Comparison of ENCODE assay signal across 26 cellular contexts in genomic region chr5:56108212-56108611, GRCh38.
DNase-seq lines count a peak whose midpoint lies in the region; ATAC-seq, FAIRE-seq and TF ChIP-seq lines count a peak whose summit lies in the region.
"Had no signal": no experiment of that assay in that cellular context is flagged by ENCODE, and none has a peak within 500 bp of the region (broad histone marks: within the 10 kb centered on the region; RNA-seq: fewer than 3 reads in every experiment).

No MANE protein-coding gene starts in this region.

- H3K4me1 Mint-ChIP-seq in activated naive CD4-positive, alpha-beta T cell treated with anti-CD3 and anti-CD28 coated beads, Interleukin-2, amount 50 U/mL, for 24 hours, result peaks cover 75% of the 10 kb centered on the region

- H3K23ac ChIP-seq in IMR-90 (ENCODE audit: low read depth, low read length), result 0 out of 2 replicates have a peak overlapping the region, but pooled peaks have one; percentile 15

- TF ChIP-seq RAD21 in IMR-90 (IDR thresholded peaks at IDR 0.05; ENCODE audit: low read length), result no peak

- FAIRE-seq in endothelial cell of umbilical vein (lab: Jason Lieb, UNC), result peak; percentile 60
- FAIRE-seq: G401.6 had no signal

- H3K27ac Mint-ChIP-seq in activated naive CD4-positive, alpha-beta T cell treated with anti-CD3 and anti-CD28 coated beads, Interleukin-2, amount 50 U/mL, for 24 hours, result peak overlapping the region; percentile 88
- H3K27ac Mint-ChIP-seq: progenitor cell of endocrine pancreas, type B pancreatic cell had no signal

- H3K79me2 ChIP-seq in endothelial cell of umbilical vein (ENCODE audit: control insufficient read depth, insufficient read depth, low read length), result no peaks in the 10 kb centered on the region

- no peak overlapping the region for H3K18ac ChIP-seq in IMR-90 (ENCODE audit: low read depth, low read length)

- no peaks in the 10 kb centered on the region for H3K79me1 ChIP-seq in IMR-90 (ENCODE audit: low read depth in 1 of 2, low read length in 2 of 2)

- intact Hi-C loops in IMR-90 (cut with micrococcal nuclease), result no loop called here
- intact Hi-C loops in endothelial cell of umbilical vein (cut with micrococcal nuclease), result no loop called here

- dilution Hi-C loops in IMR-90 (cut with HindIII; ENCODE audit: low sequenced_read_pairs, unreplicated experiment), result no loop called here
- dilution Hi-C loops in endothelial cell of umbilical vein (cut with MboI; ENCODE audit: extremely low pct_ligation_motif_present, low sequenced_read_pairs), result no loop called here

- peak overlapping the region; percentile 63 for H2AFZ ChIP-seq in IMR-90 (replicated peaks; ENCODE audit: low read length, poor library complexity)
- peak overlapping the region; percentile 64 for H2AFZ ChIP-seq in endothelial cell of umbilical vein (ENCODE audit: low read depth, low read length)

- H2BK15ac ChIP-seq in IMR-90 (ENCODE audit: low read depth, low read length), result 0 out of 3 replicates have a peak overlapping the region, but pooled peaks have one; percentile 44

- TF ChIP-seq CTCF in IMR-90 (conservative IDR thresholded peaks at IDR 0.05; ENCODE audit: low read depth, low read length) (no peak), endothelial cell of umbilical vein (IDR thresholded peaks at IDR 0.05; ENCODE audit: extremely low read depth in 1 of 2, insufficient read depth in 1 of 2, low read depth in 1 of 2, low read length in 2 of 2) (no peak)

- H2AK9ac ChIP-seq in IMR-90 (replicated peaks; ENCODE audit: low read depth, low read length, poor library complexity), result peak overlapping the region; percentile 50

- no peak for DNase-seq in activated naive CD4-positive, alpha-beta T cell treated with Interleukin-2 at 50 U/mL for 16 hours
- DNase-seq in IMR-90 (no peak), endothelial cell of umbilical vein (ENCODE audit: low read depth, low spot score) (peak; percentile 94), pulmonary artery endothelial cell (ENCODE audit: low read depth, low spot score) (peak; percentile 84), caudate nucleus (lab: John Stamatoyannopoulos, UW) (no peak)
- DNase-seq: activated T-cell treated with anti-CD3 and anti-CD28 coated beads, Interleukin-2, amount 50 U/mL, for 48 hours; Caco-2; effector CD4-positive, alpha-beta T cell; hippocampal formation; left cardiac atrium; MG63; NCI-H1105 treated with DMSO at 0.1 percent for 48 hours; NCI-H1930; NCI-H524; nucleus accumbens; stimulated activated CD4-positive, alpha-beta T cell treated with anti-CD3 and anti-CD28 coated beads, Interleukin-4, amount 100 ng/mL, for 24 hours had no signal

- H4K8ac ChIP-seq in IMR-90 (ENCODE audit: low read depth in 2 of 2, low read length in 2 of 2), result peak overlapping the region in 1 of 2 experiments; percentile 15; a peak in 1 of 4 replicates

- H3K27ac ChIP-seq in IMR-90 (ENCODE audit: insufficient read depth, low read length), result no peak overlapping the region
- no peak overlapping the region for H3K27ac ChIP-seq in endothelial cell of umbilical vein (ENCODE audit: insufficient read depth, low read depth, low read length)
- H3K27ac ChIP-seq in caudate nucleus (ENCODE audit: low read depth, low read length), result no peak overlapping the region
- H3K27ac ChIP-seq: BLaER1 treated with 17β-estradiol and CSF1 and Interleukin-3, amounts not matched to agents 10 nM and 100 nM; breast epithelium; KMS-11 had no signal

- H3K4me3 ChIP-seq in IMR-90 (ENCODE audit: insufficient read depth, low read depth, low read length) (no peak overlapping the region), endothelial cell of umbilical vein (replicated peaks in 1 of 3; ENCODE audit: insufficient read depth in 1 of 3, low read depth in 1 of 3, low read length in 3 of 3) (no peak overlapping the region)
- H3K4me3 ChIP-seq: BLaER1 treated with 17β-estradiol and CSF1 and Interleukin-3, amounts not matched to agents 10 nM and 100 nM; breast epithelium; HAP-1; MG63 had no signal

- CTCF ChIA-PET in IMR-90 (lab: Yijun Ruan, JAX) (no interaction called here), endothelial cell of umbilical vein (lab: Charles Lee) (interaction anchor here (1.0 to 1.7 kb wide), 2 partner anchors 18 to 118 kb away, joined by 3 read pairs; no protein-coding TSS in a partner anchor)

- H3K4me1 ChIP-seq in IMR-90 (ENCODE audit: control insufficient read depth, insufficient read depth, low read length) (peaks cover 9% of the 10 kb centered on the region), endothelial cell of umbilical vein (ENCODE audit: control insufficient read depth, extremely low read depth, insufficient read depth, low read length) (peaks cover 5% of the 10 kb centered on the region)
- H3K4me1 ChIP-seq: breast epithelium had no signal

- H4K20me1 ChIP-seq in IMR-90 (ENCODE audit: insufficient read depth, low read length) (no peaks in the 10 kb centered on the region), endothelial cell of umbilical vein (replicated peaks; ENCODE audit: control insufficient read depth, extremely low read depth, insufficient read depth, low read length) (no peaks in the 10 kb centered on the region)
- H4K20me1 ChIP-seq: BLaER1 treated with 17β-estradiol and CSF1 and Interleukin-3, amounts not matched to agents 10 nM and 100 nM had no signal

- H3K9me1 ChIP-seq in IMR-90 (ENCODE audit: insufficient read depth, low read length) (peaks cover 10% of the 10 kb centered on the region), endothelial cell of umbilical vein (replicated peaks; ENCODE audit: control insufficient read depth, extremely low read depth, insufficient read depth, low read length) (no peaks in the 10 kb centered on the region)

- 0 out of 2 replicates have a peak overlapping the region, but pooled peaks have one; percentile 15 for H4K91ac ChIP-seq in IMR-90 (ENCODE audit: insufficient read depth, low read depth, low read length)

- H2BK5ac ChIP-seq in IMR-90 (ENCODE audit: low read depth, low read length, poor library complexity, severe bottlenecking), result no peak overlapping the region

- no peaks in the 10 kb centered on the region for H3K27me3 ChIP-seq in IMR-90 (ENCODE audit: control insufficient read depth, insufficient read depth, low read length)
- H3K27me3 ChIP-seq in endothelial cell of umbilical vein (ENCODE audit: control insufficient read depth in 2 of 2, insufficient read depth in 2 of 2, low read length in 2 of 2), result no peaks in the 10 kb centered on the region
- H3K27me3 ChIP-seq: BLaER1 treated with 17β-estradiol and CSF1 and Interleukin-3, amounts not matched to agents 10 nM and 100 nM; breast epithelium; MG63 had no signal

- POLR2A ChIA-PET in IMR-90 (lab: Charles Lee; ENCODE audit: unreplicated experiment) (no interaction called here), endothelial cell of umbilical vein (lab: Charles Lee) (no interaction called here)

- no peak overlapping the region for H4K5ac ChIP-seq in IMR-90 (ENCODE audit: low read depth, low read length)

- H2BK120ac ChIP-seq in IMR-90 (ENCODE audit: low read depth, low read length), result peak overlapping the region; percentile 37

- H3K4me3 Mint-ChIP-seq in activated naive CD4-positive, alpha-beta T cell treated with anti-CD3 and anti-CD28 coated beads, Interleukin-2, amount 50 U/mL, for 24 hours, result no peak overlapping the region
- H3K4me3 Mint-ChIP-seq: type B pancreatic cell had no signal

- TF ChIP-seq POLR2A in IMR-90 (IDR thresholded peaks at IDR 0.05; ENCODE audit: low read depth, low read length) (no peak), endothelial cell of umbilical vein (IDR thresholded peaks at IDR 0.05; ENCODE audit: low read depth, low read length) (no peak)

- WGBS in IMR-90 (ENCODE audit: extremely low coverage in 2 of 2, insufficient read length in 1 of 2), 2 experiments, result 67% methylated on average over 1 of the region's 3 CpGs; no CpG with 5 or more reads in 1 of the 2 experiments

- H3K9ac ChIP-seq in IMR-90 (ENCODE audit: low read depth, low read length) (no peak overlapping the region), endothelial cell of umbilical vein (replicated peaks; ENCODE audit: extremely low read depth, insufficient read depth, low read length) (no peak overlapping the region)
- H3K9ac ChIP-seq: BLaER1 treated with 17β-estradiol and CSF1 and Interleukin-3, amounts not matched to agents 10 nM and 100 nM; KMS-11 had no signal

- H2BK20ac ChIP-seq in IMR-90 (ENCODE audit: low read depth, low read length), result peak overlapping the region; percentile 62

- H3K56ac ChIP-seq in IMR-90 (ENCODE audit: extremely low read depth, insufficient read depth, low read length), result no peak overlapping the region

- H3K9me3 ChIP-seq in IMR-90 (ENCODE audit: control insufficient read depth, insufficient read depth, low read length) (no peaks in the 10 kb centered on the region), endothelial cell of umbilical vein (replicated peaks; ENCODE audit: control insufficient read depth, insufficient read depth, low read length) (no peaks in the 10 kb centered on the region)
- H3K9me3 ChIP-seq: BLaER1 treated with 17β-estradiol and CSF1 and Interleukin-3, amounts not matched to agents 10 nM and 100 nM; breast epithelium; Caco-2; HAP-1; MG63 had no signal

- in situ Hi-C loops in IMR-90 (cut with MboI; ENCODE audit: low sequenced_read_pairs), result no loop called here

- H3K27me3 Mint-ChIP-seq in activated naive CD4-positive, alpha-beta T cell treated with anti-CD3 and anti-CD28 coated beads, Interleukin-2, amount 50 U/mL, for 24 hours, result no peaks in the 10 kb centered on the region
- H3K27me3 Mint-ChIP-seq: progenitor cell of endocrine pancreas, type B pancreatic cell had no signal

- no peaks in the 10 kb centered on the region for H3K9me3 Mint-ChIP-seq in activated naive CD4-positive, alpha-beta T cell treated with anti-CD3 and anti-CD28 coated beads, Interleukin-2, amount 50 U/mL, for 24 hours

- BruUV-seq in IMR-90 (replicated peaks; lab: Mats Ljungman, UMichigan), result no TSS peak
- no TSS peak for BruUV-seq in endothelial cell of umbilical vein (replicated peaks; lab: Mats Ljungman, UMichigan)

- 0 out of 2 replicates have a peak overlapping the region, but pooled peaks have one; percentile 47 for H3K4ac ChIP-seq in IMR-90 (ENCODE audit: low read depth, low read length)

- H3K36me3 ChIP-seq in IMR-90 (ENCODE audit: control insufficient read depth, insufficient read depth, low read length) (no peaks in the 10 kb centered on the region), endothelial cell of umbilical vein (ENCODE audit: control insufficient read depth in 2 of 2, extremely low read depth in 1 of 2, insufficient read depth in 2 of 2, low read length in 2 of 2) (no peaks in the 10 kb centered on the region)
- H3K36me3 ChIP-seq: BLaER1 treated with 17β-estradiol and CSF1 and Interleukin-3, amounts not matched to agents 10 nM and 100 nM; breast epithelium; HAP-1; MG63 had no signal

- H2AK5ac ChIP-seq in IMR-90 (ENCODE audit: low read depth, low read length), result no peak overlapping the region

- peaks cover 11% of the 10 kb centered on the region for H3K36me3 Mint-ChIP-seq in activated naive CD4-positive, alpha-beta T cell treated with anti-CD3 and anti-CD28 coated beads, Interleukin-2, amount 50 U/mL, for 24 hours
- H3K36me3 Mint-ChIP-seq: type B pancreatic cell had no signal

- H3K14ac ChIP-seq in IMR-90 (replicated peaks; ENCODE audit: low read depth, low read length), result peak overlapping the region; percentile 40

- no peak overlapping the region for H3K4me2 ChIP-seq in IMR-90 (ENCODE audit: low read depth, low read length)
- no peak overlapping the region for H3K4me2 ChIP-seq in endothelial cell of umbilical vein (ENCODE audit: insufficient read depth, low read length)
- H3K4me2 ChIP-seq: KMS-11 had no signal

- no peak for ATAC-seq in IMR-90 (ENCODE audit: low read depth)
- no peak for ATAC-seq in HG03460 (IDR thresholded peaks at IDR 0.05; ENCODE audit: unreplicated experiment)
- ATAC-seq: left cardiac atrium, SK-N-SH treated with all-trans-retinoic acid at 6 μM for 48 hours had no signal

Comparison
In these comparisons a context has a peak if more than half of its experiments do, and no peak if none do; other contexts are left out.
1. DNase-seq: peak in endothelial cell of umbilical vein (single experiment) and pulmonary artery endothelial cell (single experiment); none in activated naive CD4-positive, alpha-beta T cell treated with Interleukin-2 at 50 U/mL for 16 hours (single experiment), IMR-90 (single experiment) and caudate nucleus (0 of 61).